11 cellular contexts compared by ENCODE assay signal in the genomic region with DNA sequence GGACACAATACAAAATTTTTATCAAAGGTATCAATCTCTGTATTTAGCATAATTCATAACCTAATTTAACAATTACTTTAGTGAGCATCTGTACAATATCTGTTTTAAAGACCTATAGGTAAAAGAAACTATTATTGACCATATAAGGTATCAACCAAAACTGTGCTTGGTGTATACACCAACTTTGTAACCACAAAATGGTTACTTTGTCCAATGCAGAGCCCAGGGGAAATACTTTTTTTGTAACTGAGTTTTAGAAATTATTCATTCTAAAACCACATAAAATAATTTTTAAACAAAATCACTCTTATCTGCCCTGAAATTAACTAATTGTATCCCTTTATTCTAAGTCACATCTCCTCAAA. TPM values are rescaled to one million over a fixed set of nuclear protein-coding genes. Genes with fewer than 3 reads are reported as not detected.
A peak's percentile ranks its signal among the peaks of the same experiment; 100 is the strongest.
DNase-seq lines count a peak whose midpoint lies in the region; ATAC-seq and TF ChIP-seq lines count a peak whose summit lies in the region.
"Had no signal": no experiment of that assay in that cellular context is flagged by ENCODE, and none has a peak within 500 bp of the region (broad histone marks: within the 10 kb centered on the region; RNA-seq: fewer than 3 reads in every experiment).

No MANE protein-coding gene starts in this region.

- TF ChIP-seq CTCF in GM06990 (IDR thresholded peaks at IDR 0.05; ENCODE audit: insufficient read depth, low read length, poor library complexity, severe bottlenecking) = no peak
- TF ChIP-seq CTCF in GM20000 (IDR thresholded peaks at IDR 0.05; ENCODE audit: extremely low read depth, missing control alignments) = no peak
- TF ChIP-seq CTCF in endodermal cell (conservative IDR thresholded peaks at IDR 0.05) = no peak
- no peak for TF ChIP-seq CTCF in smooth muscle cell (IDR thresholded peaks at IDR 0.05; ENCODE audit: borderline replicate concordance, insufficient read depth, poor library complexity, severe bottlenecking)

- DNase-seq in GM06990 (ENCODE audit: extremely low read depth, insufficient read length) (no peak), GM20000 (ENCODE audit: low spot score) (peak; percentile 31), endodermal cell (no peak), T1000 (lab: John Stamatoyannopoulos, UW) (no peak), smooth muscle cell (lab: John Stamatoyannopoulos, UW; ENCODE audit: unreplicated experiment) (no peak), NOMO-1 treated with dmso at 0.1 percent for 144 hours (lab: John Stamatoyannopoulos, UW; ENCODE audit: unreplicated experiment) (no peak), NCI-H2107 treated with DMSO at 0.1 percent for 48 hours (lab: John Stamatoyannopoulos, UW; ENCODE audit: unreplicated experiment) (no peak)
- DNase-seq: activated CD4-positive, alpha-beta T cell treated with anti-CD3 and anti-CD28 coated beads, Interleukin-2, amount 50 U/mL, for 4 hours had no signal

- H3K4me3 Mint-ChIP-seq in endodermal cell = peak overlapping the region; percentile 71

- peaks cover 24% of the 10 kb centered on the region for H3F3A ChIP-seq in smooth muscle cell (ENCODE audit: low read depth)

- peak; percentile 22 for ATAC-seq in HG03066 (IDR thresholded peaks at IDR 0.05; ENCODE audit: low read depth, unreplicated experiment)
- ATAC-seq: stimulated activated naive CD8-positive, alpha-beta T cell treated with anti-CD3 and anti-CD28 coated beads, Interleukin-15, Interleukin-2, amounts not matched to agents 100 U/mL and 50 U/mL, for 24 hours had no signal

- H3K9me3 ChIP-seq in endodermal cell (ENCODE audit: control insufficient read depth, low read length) = no peaks in the 10 kb centered on the region
- no peaks in the 10 kb centered on the region for H3K9me3 ChIP-seq in smooth muscle cell (replicated peaks; ENCODE audit: low read depth)
- H3K9me3 ChIP-seq: SJCRH30 had no signal

- no peaks in the 10 kb centered on the region for H3K9me3 Mint-ChIP-seq in endodermal cell

- peaks cover 37% of the 10 kb centered on the region for H3K4me1 Mint-ChIP-seq in endodermal cell

- no peaks in the 10 kb centered on the region for H3K27me3 ChIP-seq in GM06990 (replicated peaks; ENCODE audit: control insufficient read depth, insufficient read depth, low read length)
- peaks cover 12% of the 10 kb centered on the region for H3K27me3 ChIP-seq in endodermal cell (ENCODE audit: control insufficient read depth, insufficient read depth, low read length, poor library complexity, severe bottlenecking)
- no peaks in the 10 kb centered on the region for H3K27me3 ChIP-seq in smooth muscle cell (ENCODE audit: low read depth)
- H3K27me3 ChIP-seq: SJCRH30 had no signal

- H3K27ac Mint-ChIP-seq in endodermal cell = no peak overlapping the region

- H3K36me3 Mint-ChIP-seq in endodermal cell (ENCODE audit: low read depth) = no peaks in the 10 kb centered on the region

- no peaks in the 10 kb centered on the region for H3K4me1 ChIP-seq in endodermal cell (ENCODE audit: control insufficient read depth, insufficient read depth, low read length)
- H3K4me1 ChIP-seq in smooth muscle cell (ENCODE audit: low read depth) = peaks cover 36% of the 10 kb centered on the region

- no peak overlapping the region for H3K4me2 ChIP-seq in smooth muscle cell

- no peaks in the 10 kb centered on the region for H4K20me1 ChIP-seq in smooth muscle cell (ENCODE audit: low read depth)

- H3K9ac ChIP-seq in endodermal cell (ENCODE audit: extremely low read depth, low read length, poor library complexity, severe bottlenecking) = no peak overlapping the region
- no peak overlapping the region for H3K9ac ChIP-seq in smooth muscle cell (ENCODE audit: low read depth)

- H3K27me3 Mint-ChIP-seq in endodermal cell (ENCODE audit: insufficient read depth) = peaks cover 32% of the 10 kb centered on the region

- no peak overlapping the region for H2AFZ ChIP-seq in smooth muscle cell (ENCODE audit: low read depth)

- H3K36me3 ChIP-seq in GM06990 (ENCODE audit: control insufficient read depth, insufficient read depth, low read length) (no peaks in the 10 kb centered on the region; the same call in 1 of the 2 replicates), endodermal cell (ENCODE audit: control insufficient read depth, insufficient read depth, low read length) (no peaks in the 10 kb centered on the region), smooth muscle cell (ENCODE audit: low read depth) (no peaks in the 10 kb centered on the region)
- H3K36me3 ChIP-seq: SJCRH30 had no signal

- H3K4me3 ChIP-seq in GM06990 (replicated peaks; ENCODE audit: low read depth, low read length) = peak overlapping the region; percentile 87
- H3K4me3 ChIP-seq in endodermal cell (ENCODE audit: low read length) = peak overlapping the region; percentile 22
- H3K4me3 ChIP-seq in smooth muscle cell = no peak overlapping the region

- H3K27ac ChIP-seq in endodermal cell (ENCODE audit: low read depth, low read length) (no peak overlapping the region), smooth muscle cell (ENCODE audit: low read depth) (no peak overlapping the region)

- H3K79me2 ChIP-seq in smooth muscle cell (ENCODE audit: low read depth) = no peaks in the 10 kb centered on the region

RNA-seq across cellular contexts. Expression of gene CXXC4, which starts 5.0 kb away (rescaled TPM):
- total RNA-seq in endodermal cell = 10 to 100 TPM in 1 of 2 donors, 1 to 10 TPM in 1; 5.6 to 12.4 TPM
- polyA plus RNA-seq in endodermal cell (2013, experiment 1 of 2) = 27.2 TPM
- polyA plus RNA-seq in endodermal cell (2013, experiment 2 of 2) = 28.9 TPM
- 0.18 and 0.72 TPM in 2 replicates for total RNA-seq in smooth muscle cell
- 0.08 and 0.64 TPM in 2 replicates for polyA plus RNA-seq in smooth muscle cell
